ENCODE assay signal across 1 cellular context in the genomic region with DNA sequence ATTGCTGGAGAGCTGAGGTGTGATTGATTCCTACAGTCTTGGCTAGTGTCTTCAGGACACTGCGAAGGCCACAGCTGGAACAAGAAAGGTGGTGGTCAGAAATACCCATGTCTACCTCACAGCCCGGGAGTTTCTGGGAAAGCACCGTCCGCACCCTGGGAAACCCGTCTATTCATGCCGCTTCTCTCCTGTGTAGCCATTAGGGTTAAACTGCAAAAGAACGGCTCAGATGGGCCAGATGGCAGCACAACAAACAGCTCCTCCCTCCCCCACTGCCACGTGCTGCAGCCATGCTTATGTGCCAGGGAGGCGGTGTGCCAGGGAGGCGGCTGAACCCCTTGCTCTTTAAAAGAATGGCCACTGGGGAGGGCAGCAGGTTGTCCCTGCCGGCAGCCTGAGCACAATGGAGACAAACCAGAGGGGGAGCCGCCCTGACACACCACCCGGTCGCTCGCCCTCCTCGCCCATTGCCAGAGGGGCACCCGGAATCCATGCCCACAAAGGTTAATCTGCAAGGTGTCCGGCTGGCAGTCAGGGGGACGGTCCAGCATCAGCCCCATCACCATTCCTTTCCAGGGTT.
TF ChIP-seq lines count a peak whose summit lies in the region.

No MANE protein-coding gene starts in this region.

TF ChIP-seq in SK-N-SH, 30 proteins besides CTCF, POLR2A, EP300 and RAD21 (continued from another document):
- TF ChIP-seq, protein P1, sequence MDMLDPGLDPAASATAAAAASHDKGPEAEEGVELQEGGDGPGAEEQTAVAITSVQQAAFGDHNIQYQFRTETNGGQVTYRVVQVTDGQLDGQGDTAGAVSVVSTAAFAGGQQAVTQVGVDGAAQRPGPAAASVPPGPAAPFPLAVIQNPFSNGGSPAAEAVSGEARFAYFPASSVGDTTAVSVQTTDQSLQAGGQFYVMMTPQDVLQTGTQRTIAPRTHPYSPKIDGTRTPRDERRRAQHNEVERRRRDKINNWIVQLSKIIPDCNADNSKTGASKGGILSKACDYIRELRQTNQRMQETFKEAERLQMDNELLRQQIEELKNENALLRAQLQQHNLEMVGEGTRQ (IDR thresholded peaks at IDR 0.05; ENCODE audit: borderline replicate concordance, low read depth, low read length): peak; percentile 45; the same call in 1 of the 2 replicates
- TF ChIP-seq SMC3 (IDR thresholded peaks at IDR 0.05; ENCODE audit: low read depth, low read length) (no peak; the same call in 1 of the 2 replicates), TEAD4 (IDR thresholded peaks at IDR 0.05; ENCODE audit: borderline replicate concordance, insufficient read depth) (no peak), TCF12 (IDR thresholded peaks at IDR 0.05) (no peak), POLR2AphosphoS5 (IDR thresholded peaks at IDR 0.05; ENCODE audit: low read depth, low read length) (peak; percentile 8; the same call in 1 of the 2 replicates), MEF2A (IDR thresholded peaks at IDR 0.05; ENCODE audit: borderline replicate concordance, low read depth) (no peak), NFIC (IDR thresholded peaks at IDR 0.05; ENCODE audit: borderline replicate concordance) (no peak; the same call in 1 of the 2 replicates), CHD2 (IDR thresholded peaks at IDR 0.05; ENCODE audit: low read length, partially characterized antibody) (peak; percentile 89), FOXJ3 (CRISPR knock-in tag; IDR thresholded peaks at IDR 0.05) (peak; percentile 85), FOSL2 (IDR thresholded peaks at IDR 0.05; ENCODE audit: borderline replicate concordance, low read depth) (no peak), SIN3A (IDR thresholded peaks at IDR 0.05; ENCODE audit: borderline replicate concordance, low read depth, low read length) (peak; percentile 90)
- TF ChIP-seq, protein P2, sequence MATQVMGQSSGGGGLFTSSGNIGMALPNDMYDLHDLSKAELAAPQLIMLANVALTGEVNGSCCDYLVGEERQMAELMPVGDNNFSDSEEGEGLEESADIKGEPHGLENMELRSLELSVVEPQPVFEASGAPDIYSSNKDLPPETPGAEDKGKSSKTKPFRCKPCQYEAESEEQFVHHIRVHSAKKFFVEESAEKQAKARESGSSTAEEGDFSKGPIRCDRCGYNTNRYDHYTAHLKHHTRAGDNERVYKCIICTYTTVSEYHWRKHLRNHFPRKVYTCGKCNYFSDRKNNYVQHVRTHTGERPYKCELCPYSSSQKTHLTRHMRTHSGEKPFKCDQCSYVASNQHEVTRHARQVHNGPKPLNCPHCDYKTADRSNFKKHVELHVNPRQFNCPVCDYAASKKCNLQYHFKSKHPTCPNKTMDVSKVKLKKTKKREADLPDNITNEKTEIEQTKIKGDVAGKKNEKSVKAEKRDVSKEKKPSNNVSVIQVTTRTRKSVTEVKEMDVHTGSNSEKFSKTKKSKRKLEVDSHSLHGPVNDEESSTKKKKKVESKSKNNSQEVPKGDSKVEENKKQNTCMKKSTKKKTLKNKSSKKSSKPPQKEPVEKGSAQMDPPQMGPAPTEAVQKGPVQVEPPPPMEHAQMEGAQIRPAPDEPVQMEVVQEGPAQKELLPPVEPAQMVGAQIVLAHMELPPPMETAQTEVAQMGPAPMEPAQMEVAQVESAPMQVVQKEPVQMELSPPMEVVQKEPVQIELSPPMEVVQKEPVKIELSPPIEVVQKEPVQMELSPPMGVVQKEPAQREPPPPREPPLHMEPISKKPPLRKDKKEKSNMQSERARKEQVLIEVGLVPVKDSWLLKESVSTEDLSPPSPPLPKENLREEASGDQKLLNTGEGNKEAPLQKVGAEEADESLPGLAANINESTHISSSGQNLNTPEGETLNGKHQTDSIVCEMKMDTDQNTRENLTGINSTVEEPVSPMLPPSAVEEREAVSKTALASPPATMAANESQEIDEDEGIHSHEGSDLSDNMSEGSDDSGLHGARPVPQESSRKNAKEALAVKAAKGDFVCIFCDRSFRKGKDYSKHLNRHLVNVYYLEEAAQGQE (IDR thresholded peaks at IDR 0.05; ENCODE audit: low read depth, low read length): 0 out of 2 replicates have a peak, but pooled peaks have one; percentile 24
- TF ChIP-seq, protein P3, sequence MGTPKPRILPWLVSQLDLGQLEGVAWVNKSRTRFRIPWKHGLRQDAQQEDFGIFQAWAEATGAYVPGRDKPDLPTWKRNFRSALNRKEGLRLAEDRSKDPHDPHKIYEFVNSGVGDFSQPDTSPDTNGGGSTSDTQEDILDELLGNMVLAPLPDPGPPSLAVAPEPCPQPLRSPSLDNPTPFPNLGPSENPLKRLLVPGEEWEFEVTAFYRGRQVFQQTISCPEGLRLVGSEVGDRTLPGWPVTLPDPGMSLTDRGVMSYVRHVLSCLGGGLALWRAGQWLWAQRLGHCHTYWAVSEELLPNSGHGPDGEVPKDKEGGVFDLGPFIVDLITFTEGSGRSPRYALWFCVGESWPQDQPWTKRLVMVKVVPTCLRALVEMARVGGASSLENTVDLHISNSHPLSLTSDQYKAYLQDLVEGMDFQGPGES (IDR thresholded peaks at IDR 0.05; ENCODE audit: low read depth, low read length): no peak
